ENCODE assay signal across 10 cellular contexts in genomic region chr7:150738092-150739044, GRCh38. TPM values are rescaled to one million over a fixed set of nuclear protein-coding genes. Genes with fewer than 3 reads are reported as not detected.
A peak's percentile ranks its signal among the peaks of the same experiment; 100 is the strongest.
DNase-seq lines count a peak whose midpoint lies in the region; ATAC-seq and TF ChIP-seq lines count a peak whose summit lies in the region.
"Had no signal": no experiment of that assay in that cellular context is flagged by ENCODE, and none has a peak within 500 bp of the region (broad histone marks: within the 10 kb centered on the region; RNA-seq: fewer than 3 reads in every experiment).

No MANE protein-coding gene starts in this region.

- TF ChIP-seq POLR2A in prostate gland (IDR thresholded peaks at IDR 0.05), result no peak

- H3K9me3 ChIP-seq in DND-41 (ENCODE audit: insufficient read depth, low read length, severe bottlenecking), result no peaks in the 10 kb centered on the region
- H3K9me3 ChIP-seq in prostate gland, result no peaks in the 10 kb centered on the region
- H3K9me3 ChIP-seq: SJSA1 had no signal

- H3K27me3 ChIP-seq in DND-41 (ENCODE audit: insufficient read depth, low read length, poor library complexity) (no peaks in the 10 kb centered on the region), prostate gland (replicated peaks; ENCODE audit: insufficient read depth) (no peaks in the 10 kb centered on the region)
- H3K27me3 ChIP-seq: SJSA1 had no signal

- TF ChIP-seq CTCF in DND-41 (IDR thresholded peaks at IDR 0.05; ENCODE audit: borderline replicate concordance, extremely low read depth, low read length, poor library complexity, severe bottlenecking) (no peak), prostate gland (IDR thresholded peaks at IDR 0.05) (no peak)

- peak overlapping the region; percentile 82 to 98 for H3K4me3 Mint-ChIP-seq in effector memory CD8-positive, alpha-beta T cell
- H3K4me3 Mint-ChIP-seq: brain had no signal

- peaks cover 68% of the 10 kb centered on the region for H3K79me2 ChIP-seq in DND-41 (ENCODE audit: insufficient read depth, low read length)

- peak overlapping the region; percentile 85 to 94 for H3K27ac Mint-ChIP-seq in effector memory CD8-positive, alpha-beta T cell
- H3K27ac Mint-ChIP-seq: brain had no signal

- peak overlapping the region; percentile 71 for H3K9ac ChIP-seq in DND-41 (ENCODE audit: low read depth, low read length)

- peaks cover 15% of the 10 kb centered on the region; the same call in 1 of the 2 replicates for H4K20me1 ChIP-seq in DND-41 (ENCODE audit: insufficient read depth, low read length)

- 59% methylated on average over 11 of the region's 11 CpGs for WGBS in prostate gland

- H3K27me3 Mint-ChIP-seq in effector memory CD8-positive, alpha-beta T cell, result no peaks in the 10 kb centered on the region

- peak overlapping the region; percentile 50 to 70 for H3K4me3 ChIP-seq in DND-41 (ENCODE audit: low read depth in 1 of 2, low read length in 2 of 2)
- H3K4me3 ChIP-seq in prostate gland, result peak overlapping the region; percentile 17 to 26
- H3K4me3 ChIP-seq: SJSA1 had no signal

- DNase-seq in DND-41 (peak; percentile 65), RKO (ENCODE audit: low spot score) (peak; percentile 76), prostate gland (ENCODE audit: low spot score) (no peak), NAMALWA (ENCODE audit: low spot score) (no peak), NCI-H1694 (lab: John Stamatoyannopoulos, UW) (no peak), HPDE6-E6E7 (ENCODE audit: extremely low spot score) (no peak), NCI-H2227 (lab: John Stamatoyannopoulos, UW; ENCODE audit: unreplicated experiment) (no peak)
- DNase-seq in effector memory CD8-positive, alpha-beta T cell, result no peak

- ATAC-seq in DND-41 (ENCODE audit: insufficient read depth, low read depth), result peak; percentile 28
- no peak for ATAC-seq in effector memory CD8-positive, alpha-beta T cell (replicated peaks)

- peaks cover 62 to 79% of the 10 kb centered on the region in 2 donors for H3K4me1 Mint-ChIP-seq in effector memory CD8-positive, alpha-beta T cell (ENCODE audit: low read depth in 2 of 2)

- H3K4me2 ChIP-seq in DND-41 (ENCODE audit: insufficient read depth, low read length), result peak overlapping the region; percentile 70

- peak overlapping the region; percentile 70 for H2AFZ ChIP-seq in DND-41 (ENCODE audit: low read depth, low read length)

- H3K36me3 Mint-ChIP-seq in effector memory CD8-positive, alpha-beta T cell (ENCODE audit: insufficient read depth), result peaks cover 56% of the 10 kb centered on the region
- H3K36me3 Mint-ChIP-seq: brain had no signal

- H3K9me3 Mint-ChIP-seq in effector memory CD8-positive, alpha-beta T cell, result no peaks in the 10 kb centered on the region

- H3K4me1 ChIP-seq in DND-41 (ENCODE audit: insufficient read depth, low read length), result peaks cover 82% of the 10 kb centered on the region
- no peaks in the 10 kb centered on the region for H3K4me1 ChIP-seq in prostate gland (replicated peaks)
- H3K4me1 ChIP-seq: SJSA1 had no signal

- H3K27ac ChIP-seq in DND-41 (ENCODE audit: low read length) (peak overlapping the region; percentile 95), prostate gland (peak overlapping the region; percentile 15 to 49)
- H3K27ac ChIP-seq: SJSA1 had no signal

- intact Hi-C loops in prostate gland (cut with DNase I), result no loop called here

- H3K36me3 ChIP-seq in DND-41 (ENCODE audit: insufficient read depth, low read length), result peaks cover 56% of the 10 kb centered on the region
- H3K36me3 ChIP-seq in prostate gland, result no peaks in the 10 kb centered on the region
- H3K36me3 ChIP-seq: SJSA1 had no signal

RNA-seq across cellular contexts. Expression of gene GIMAP5, which starts 1.1 kb away (rescaled TPM):
- 10 to 100 TPM; 11.1 to 15.1 TPM for total RNA-seq in prostate gland
- total RNA-seq: SJSA1 had no signal

RNA-seq across cellular contexts. Expression of gene GIMAP1, which starts 22.0 kb away (rescaled TPM):
- 1 to 10 TPM; 3.9 to 4.2 TPM for total RNA-seq in prostate gland
- total RNA-seq: SJSA1 had no signal

RNA-seq across cellular contexts. Expression of gene GIMAP2, which starts 52.9 kb away (rescaled TPM):
- total RNA-seq in prostate gland, result 10 to 100 TPM in 1 of 2 donors, 1 to 10 TPM in 1; 6.6 to 16.1 TPM

Comparison
In these comparisons a context has a peak if more than half of its experiments do, and no peak if none do; other contexts are left out.
1. DNase-seq: peak in DND-41 (single experiment) and RKO (single experiment); none in effector memory CD8-positive, alpha-beta T cell (0 of 3), prostate gland (single experiment), NAMALWA (single experiment), NCI-H1694 (single experiment), HPDE6-E6E7 (single experiment) and NCI-H2227 (single experiment).